ENCODE assay signal across 22 cellular contexts in the genomic region with DNA sequence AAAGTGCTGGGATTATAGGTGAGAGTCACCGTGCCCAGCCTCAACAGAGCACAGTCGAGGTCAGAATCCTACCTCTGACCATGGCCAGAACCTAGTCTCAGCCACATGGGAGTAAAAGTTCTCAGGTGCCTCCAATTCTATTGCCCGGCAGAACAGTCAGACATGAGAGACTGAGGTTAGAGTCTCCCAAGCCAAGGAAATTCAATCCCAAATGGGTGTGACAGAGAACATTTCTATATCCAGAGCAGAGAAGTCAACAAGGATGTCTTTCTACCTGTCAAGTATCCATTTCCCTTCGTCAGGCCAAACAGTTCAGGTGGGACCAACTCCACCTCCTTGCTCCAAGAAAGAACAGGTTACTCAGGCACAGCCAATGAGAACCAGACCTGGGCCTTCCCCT. TPM values are rescaled to one million over a fixed set of nuclear protein-coding genes. Genes with fewer than 3 reads are reported as not detected.
DNase-seq lines count a peak whose midpoint lies in the region; ATAC-seq and TF ChIP-seq lines count a peak whose summit lies in the region.
"Had no signal": no experiment of that assay in that cellular context is flagged by ENCODE, and none has a peak within 500 bp of the region (broad histone marks: within the 10 kb centered on the region; RNA-seq: fewer than 3 reads in every experiment).

No MANE protein-coding gene starts in this region.

- H3K4me1 ChIP-seq in neutrophil (ENCODE audit: control insufficient read depth in 1 of 2, insufficient read depth in 1 of 2, low read depth in 1 of 2, low read length in 1 of 2): peaks cover 46 to 47% of the 10 kb centered on the region in 2 experiments
- H3K4me1 ChIP-seq: Caco-2 had no signal

- no peak for ATAC-seq in activated CD8-positive, alpha-beta memory T cell treated with anti-CD3 and anti-CD28 coated beads, Interleukin-2, amount 10 ng/mL, durations not matched to agents 7 days and 5 days
- ATAC-seq in HG03520 (IDR thresholded peaks at IDR 0.05; ENCODE audit: unreplicated experiment): no peak
- ATAC-seq: Panc1 had no signal

- H3K27ac Mint-ChIP-seq in activated CD8-positive, alpha-beta memory T cell treated with anti-CD3 and anti-CD28 coated beads, Interleukin-2, amount 10 ng/mL, durations not matched to agents 7 days and 5 days: peak overlapping the region; percentile 25
- peak overlapping the region in 2 of 3 donors; percentile 44 to 86 for H3K27ac Mint-ChIP-seq in IgD-negative memory B cell
- peak overlapping the region; percentile 67 for H3K27ac Mint-ChIP-seq in activated naive CD8-positive, alpha-beta T cell treated with anti-CD3 and anti-CD28 coated beads for 36 hours

- H3K36me3 ChIP-seq in neutrophil: peaks cover 19% of the 10 kb centered on the region

- peak overlapping the region; percentile 32 for H3K27ac ChIP-seq in neutrophil
- H3K27ac ChIP-seq: ascending aorta, KMS-11 had no signal

- H3K9me3 Mint-ChIP-seq in activated CD8-positive, alpha-beta memory T cell treated with anti-CD3 and anti-CD28 coated beads, Interleukin-2, amount 10 ng/mL, durations not matched to agents 7 days and 5 days (ENCODE audit: low read depth): no peaks in the 10 kb centered on the region
- no peaks in the 10 kb centered on the region for H3K9me3 Mint-ChIP-seq in IgD-negative memory B cell
- no peaks in the 10 kb centered on the region for H3K9me3 Mint-ChIP-seq in activated naive CD8-positive, alpha-beta T cell treated with anti-CD3 and anti-CD28 coated beads for 36 hours

- H3K27me3 ChIP-seq in neutrophil: no peaks in the 10 kb centered on the region
- H3K27me3 ChIP-seq: ascending aorta, dorsolateral prefrontal cortex had no signal

- no peaks in the 10 kb centered on the region for H3K27me3 Mint-ChIP-seq in activated CD8-positive, alpha-beta memory T cell treated with anti-CD3 and anti-CD28 coated beads, Interleukin-2, amount 10 ng/mL, durations not matched to agents 7 days and 5 days
- no peaks in the 10 kb centered on the region for H3K27me3 Mint-ChIP-seq in IgD-negative memory B cell
- H3K27me3 Mint-ChIP-seq in activated naive CD8-positive, alpha-beta T cell treated with anti-CD3 and anti-CD28 coated beads for 36 hours: no peaks in the 10 kb centered on the region

- H3K4me3 ChIP-seq in neutrophil (ENCODE audit: low read depth in 1 of 2, low read length in 1 of 2): no peak overlapping the region
- H3K4me3 ChIP-seq: ascending aorta, dorsolateral prefrontal cortex had no signal

- H3K4me1 Mint-ChIP-seq in activated CD8-positive, alpha-beta memory T cell treated with anti-CD3 and anti-CD28 coated beads, Interleukin-2, amount 10 ng/mL, durations not matched to agents 7 days and 5 days: peaks cover 96% of the 10 kb centered on the region
- H3K4me1 Mint-ChIP-seq in IgD-negative memory B cell: peaks cover 76 to 85% (median 76%) of the 10 kb centered on the region in 3 donors
- peaks cover 95% of the 10 kb centered on the region for H3K4me1 Mint-ChIP-seq in activated naive CD8-positive, alpha-beta T cell treated with anti-CD3 and anti-CD28 coated beads for 36 hours

- DNase-seq in activated CD8-positive, alpha-beta memory T cell treated with anti-CD3 and anti-CD28 coated beads, Interleukin-2, amount 10 ng/mL, durations not matched to agents 7 days and 5 days: no peak
- DNase-seq in activated CD8-positive, alpha-beta memory T cell treated with anti-CD3 and anti-CD28 coated beads, Interleukin-2, amount 50 U/mL, for 48 hours: no peak
- no peak for DNase-seq in activated naive CD8-positive, alpha-beta T cell treated with anti-CD3 and anti-CD28 coated beads for 36 hours
- DNase-seq in anterior cingulate cortex (lab: John Stamatoyannopoulos, UW): no peak
- DNase-seq in Ammon's horn (ENCODE audit: low spot score): no peak
- DNase-seq: activated effector memory CD4-positive, alpha-beta T cell treated with anti-CD3 and anti-CD28 coated beads, Interleukin-2, amount 50 U/mL, for 16 hours; Caco-2; DND-41; dorsolateral prefrontal cortex; glutamatergic neuron; H7; mammary epithelial cell; NCI-H2171; NCI-H524; SIG-M5; SW 1271 had no signal

- H3K9me3 ChIP-seq in neutrophil: no peaks in the 10 kb centered on the region
- H3K9me3 ChIP-seq: ascending aorta, Caco-2 had no signal

- H3K4me3 Mint-ChIP-seq in activated CD8-positive, alpha-beta memory T cell treated with anti-CD3 and anti-CD28 coated beads, Interleukin-2, amount 10 ng/mL, durations not matched to agents 7 days and 5 days: no peak overlapping the region
- H3K4me3 Mint-ChIP-seq in IgD-negative memory B cell: peak overlapping the region in 1 of 4 donors; percentile 45
- no peak overlapping the region for H3K4me3 Mint-ChIP-seq in activated naive CD8-positive, alpha-beta T cell treated with anti-CD3 and anti-CD28 coated beads for 36 hours

- peaks cover 60% of the 10 kb centered on the region for H3K36me3 Mint-ChIP-seq in activated CD8-positive, alpha-beta memory T cell treated with anti-CD3 and anti-CD28 coated beads, Interleukin-2, amount 10 ng/mL, durations not matched to agents 7 days and 5 days
- H3K36me3 Mint-ChIP-seq in IgD-negative memory B cell: peaks cover 5% of the 10 kb centered on the region
- peaks cover 59% of the 10 kb centered on the region for H3K36me3 Mint-ChIP-seq in activated naive CD8-positive, alpha-beta T cell treated with anti-CD3 and anti-CD28 coated beads for 36 hours

- CTCF ChIA-PET in activated CD8-positive, alpha-beta memory T cell treated with anti-CD3 and anti-CD28 coated beads, Interleukin-2, amount 10 ng/mL, durations not matched to agents 7 days and 5 days (lab: Charles Lee): interaction anchor here (1.2 to 19.8 kb wide), 5 partner anchors 11 to 92 kb away, joined by 3 to 205 read pairs (median 9); partner anchors contain the start of gene ANXA6

- no peak for TF ChIP-seq CTCF in neutrophil (IDR thresholded peaks at IDR 0.05)

RNA-seq across cellular contexts. Expression of gene ANXA6, which starts 10.5 kb away (rescaled TPM):
- total RNA-seq in activated CD8-positive, alpha-beta memory T cell treated with anti-CD3 and anti-CD28 coated beads, Interleukin-2, amount 10 ng/mL, durations not matched to agents 7 days and 5 days: 100 to 1,000 TPM; 623 to 640 TPM
- polyA plus RNA-seq in IgD-negative memory B cell: 298 TPM
- total RNA-seq in activated naive CD8-positive, alpha-beta T cell treated with anti-CD3 and anti-CD28 coated beads for 36 hours: 100 to 1,000 TPM; 407 to 417 TPM
